ENCODE assay signal across 8 cellular contexts in genomic region chr21:44816761-44817505, GRCh38.
DNase-seq lines count a peak whose midpoint lies in the region; ATAC-seq and TF ChIP-seq lines count a peak whose summit lies in the region.

No MANE protein-coding gene starts in this region.

- CTCF ChIA-PET in RWPE1 (lab: Yijun Ruan, JAX): no interaction called here

- peak overlapping the region; percentile 83 for H3K27ac ChIP-seq in RWPE1

- H3K4me3 ChIP-seq in fibroblast of pulmonary artery (replicated peaks; ENCODE audit: low read depth, low read length): peak overlapping the region; percentile 70
- peak overlapping the region; percentile 66 for H3K4me3 ChIP-seq in retinal pigment epithelial cell (ENCODE audit: low read length)

- DNase-seq in RWPE1 (ENCODE audit: low spot score): no peak
- DNase-seq in fibroblast of pulmonary artery (ENCODE audit: low read depth): no peak
- no peak for DNase-seq in retinal pigment epithelial cell (ENCODE audit: low read depth)
- no peak for DNase-seq in NCI-H82 treated with DMSO at 0.1 percent for 48 hours (lab: John Stamatoyannopoulos, UW; ENCODE audit: unreplicated experiment)
- no peak for DNase-seq in NCI-H1105 treated with DMSO at 0.1 percent for 48 hours (lab: John Stamatoyannopoulos, UW)
- no peak for DNase-seq in HuH-7.5 (ENCODE audit: low spot score)

- POLR2A ChIA-PET in RWPE1 (lab: Yijun Ruan, JAX; ENCODE audit: low non-redundant PET): interaction anchor here (0.6 kb wide), 3 partner anchors 27 to 1080 kb away, joined by 3 read pairs; no protein-coding TSS in a partner anchor

- ATAC-seq in GM18502 (IDR thresholded peaks at IDR 0.05; ENCODE audit: poor library complexity, unreplicated experiment) (peak; percentile 5), GM18517 (IDR thresholded peaks at IDR 0.05; ENCODE audit: unreplicated experiment) (no peak)

- TF ChIP-seq CTCF in RWPE1 (conservative IDR thresholded peaks at IDR 0.05; ENCODE audit: low read depth) (no peak), fibroblast of pulmonary artery (IDR thresholded peaks at IDR 0.05; ENCODE audit: low read length, missing control alignments) (no peak), retinal pigment epithelial cell (conservative IDR thresholded peaks at IDR 0.05; ENCODE audit: low read depth, low read length) (no peak)
